ENCODE assay signal across 25 cellular contexts in genomic region chr10:61620511-61620910, GRCh38. TPM values are rescaled to one million over a fixed set of nuclear protein-coding genes. Genes with fewer than 3 reads are reported as not detected.
"Had no signal": no experiment of that assay in that cellular context is flagged by ENCODE, and none has a peak within 500 bp of the region (broad histone marks: within the 10 kb centered on the region; RNA-seq: fewer than 3 reads in every experiment).

No MANE protein-coding gene starts in this region.

- H3K36me3 ChIP-seq: left ventricle myocardium inferior, ovary, right atrium auricular region, right lobe of liver, tibial nerve, uterus had no signal

- H3K9me3 Mint-ChIP-seq: mesothelial cell of epicardium; naive thymus-derived CD4-positive, alpha-beta T cell; natural killer cell treated with Interleukin-12 subunit alpha and Interleukin-12 subunit beta and Interleukin-15 and Interleukin-18, amount 100 ng/mL, for 72 hours; stimulated activated memory B cell treated with anti-CD40 and anti-IgM and Interleukin-4, amounts not matched to agents 10 μg/mL and 1 μg/mL and 100 μg/mL, for 72 hours; stimulated activated naive CD8-positive, alpha-beta T cell treated with anti-CD3 and anti-CD28 coated beads, Interleukin-15, amount 100 ng/mL, for 72 hours had no signal

- H3K36me3 Mint-ChIP-seq: mesothelial cell of epicardium; naive thymus-derived CD4-positive, alpha-beta T cell; natural killer cell treated with Interleukin-12 subunit alpha and Interleukin-12 subunit beta and Interleukin-15 and Interleukin-18, amount 100 ng/mL, for 72 hours; stimulated activated memory B cell treated with anti-CD40 and anti-IgM and Interleukin-4, amounts not matched to agents 10 μg/mL and 1 μg/mL and 100 μg/mL, for 72 hours; type B pancreatic cell had no signal

- ATAC-seq: left colon; mucosa of descending colon; naive thymus-derived CD4-positive, alpha-beta T cell; natural killer cell treated with Interleukin-12 subunit alpha and Interleukin-12 subunit beta and Interleukin-15 and Interleukin-18, amount 100 ng/mL, for 72 hours; right lobe of liver; stimulated activated memory B cell treated with anti-CD40 and anti-IgM and Interleukin-4, amounts not matched to agents 10 μg/mL and 1 μg/mL and 100 μg/mL, for 72 hours; stimulated activated naive CD8-positive, alpha-beta T cell treated with anti-CD3 and anti-CD28 coated beads, Interleukin-15, amount 100 ng/mL, for 72 hours had no signal

- H3K4me1 Mint-ChIP-seq: stimulated activated memory B cell treated with anti-CD40 and anti-IgM and Interleukin-4, amounts not matched to agents 10 μg/mL and 1 μg/mL and 100 μg/mL, for 72 hours; stimulated activated naive CD8-positive, alpha-beta T cell treated with anti-CD3 and anti-CD28 coated beads, Interleukin-15, amount 100 ng/mL, for 72 hours had no signal

- H3K4me3 ChIP-seq: left ventricle myocardium inferior, lung, mucosa of descending colon, ovary, right atrium auricular region, right lobe of liver, smooth muscle cell, tibial nerve, uterus had no signal

- H3K27ac ChIP-seq: left ventricle myocardium inferior, ovary, right atrium auricular region, right lobe of liver, tibial nerve, uterus had no signal

- H3K4me1 ChIP-seq: left ventricle myocardium inferior, right lobe of liver, tibial nerve, uterus had no signal

- DNase-seq: hippocampal formation; left colon; left ventricle myocardium inferior; mesendoderm; mucosa of descending colon; naive thymus-derived CD4-positive, alpha-beta T cell; ovary; right lobe of liver; stimulated activated CD4-positive, alpha-beta T cell treated with anti-CD3 and anti-CD28 coated beads, Interleukin-1b, Interleukin-23, amount 100 ng/mL, for 48 hours; stimulated activated CD4-positive, alpha-beta T cell treated with anti-CD3 and anti-CD28 coated beads, Interleukin-2, amount 100 ng/mL, for 48 hours; stimulated activated CD4-positive, alpha-beta T cell treated with anti-CD3 and anti-CD28 coated beads, Interleukin-4, amount 100 ng/mL, for 4 hours; stimulated activated CD8-positive, alpha-beta memory T cell treated with anti-CD3 and anti-CD28 coated beads, Interleukin-4, amount 100 ng/mL, for 48 hours; stimulated activated naive CD4-positive, alpha-beta T cell treated with Interleukin-2 at 50 U/mL for 16 hours; stimulated activated naive CD8-positive, alpha-beta T cell treated with anti-CD3 and anti-CD28 coated beads, Interleukin-15, amount 100 ng/mL, for 72 hours; substantia nigra; uterus had no signal

- H3K27me3 Mint-ChIP-seq: stimulated activated memory B cell treated with anti-CD40 and anti-IgM and Interleukin-4, amounts not matched to agents 10 μg/mL and 1 μg/mL and 100 μg/mL, for 72 hours; type B pancreatic cell had no signal

- H3K27me3 ChIP-seq: ovary, right atrium auricular region, right lobe of liver, tibial nerve, uterus had no signal

- H3K4me3 Mint-ChIP-seq: mesothelial cell of epicardium; naive thymus-derived CD4-positive, alpha-beta T cell; natural killer cell treated with Interleukin-12 subunit alpha and Interleukin-12 subunit beta and Interleukin-15 and Interleukin-18, amount 100 ng/mL, for 72 hours; stimulated activated memory B cell treated with anti-CD40 and anti-IgM and Interleukin-4, amounts not matched to agents 10 μg/mL and 1 μg/mL and 100 μg/mL, for 72 hours; stimulated activated naive CD8-positive, alpha-beta T cell treated with anti-CD3 and anti-CD28 coated beads, Interleukin-15, amount 100 ng/mL, for 72 hours; type B pancreatic cell had no signal

- H3K9me3 ChIP-seq: left ventricle myocardium inferior, mucosa of descending colon, ovary, right atrium auricular region, right lobe of liver, tibial nerve, uterus had no signal

- H3K27ac Mint-ChIP-seq: mesothelial cell of epicardium; naive thymus-derived CD4-positive, alpha-beta T cell; natural killer cell treated with Interleukin-12 subunit alpha and Interleukin-12 subunit beta and Interleukin-15 and Interleukin-18, amount 100 ng/mL, for 72 hours; progenitor cell of endocrine pancreas; stimulated activated memory B cell treated with anti-CD40 and anti-IgM and Interleukin-4, amounts not matched to agents 10 μg/mL and 1 μg/mL and 100 μg/mL, for 72 hours; stimulated activated naive CD8-positive, alpha-beta T cell treated with anti-CD3 and anti-CD28 coated beads, Interleukin-15, amount 100 ng/mL, for 72 hours; type B pancreatic cell had no signal

RNA-seq across cellular contexts. Expression of gene CABCOCO1, which starts 42.2 kb away (rescaled TPM):
- total RNA-seq: left colon; left ventricle myocardium inferior; naive thymus-derived CD4-positive, alpha-beta T cell; natural killer cell treated with Interleukin-12 subunit alpha and Interleukin-12 subunit beta and Interleukin-15 and Interleukin-18, amount 100 ng/mL, for 72 hours; progenitor cell of endocrine pancreas; right lobe of liver; smooth muscle cell; tibial nerve had no signal
- polyA plus RNA-seq: naive thymus-derived CD4-positive, alpha-beta T cell had no signal
